ENCODE assay signal across 8 cellular contexts in the genomic region with DNA sequence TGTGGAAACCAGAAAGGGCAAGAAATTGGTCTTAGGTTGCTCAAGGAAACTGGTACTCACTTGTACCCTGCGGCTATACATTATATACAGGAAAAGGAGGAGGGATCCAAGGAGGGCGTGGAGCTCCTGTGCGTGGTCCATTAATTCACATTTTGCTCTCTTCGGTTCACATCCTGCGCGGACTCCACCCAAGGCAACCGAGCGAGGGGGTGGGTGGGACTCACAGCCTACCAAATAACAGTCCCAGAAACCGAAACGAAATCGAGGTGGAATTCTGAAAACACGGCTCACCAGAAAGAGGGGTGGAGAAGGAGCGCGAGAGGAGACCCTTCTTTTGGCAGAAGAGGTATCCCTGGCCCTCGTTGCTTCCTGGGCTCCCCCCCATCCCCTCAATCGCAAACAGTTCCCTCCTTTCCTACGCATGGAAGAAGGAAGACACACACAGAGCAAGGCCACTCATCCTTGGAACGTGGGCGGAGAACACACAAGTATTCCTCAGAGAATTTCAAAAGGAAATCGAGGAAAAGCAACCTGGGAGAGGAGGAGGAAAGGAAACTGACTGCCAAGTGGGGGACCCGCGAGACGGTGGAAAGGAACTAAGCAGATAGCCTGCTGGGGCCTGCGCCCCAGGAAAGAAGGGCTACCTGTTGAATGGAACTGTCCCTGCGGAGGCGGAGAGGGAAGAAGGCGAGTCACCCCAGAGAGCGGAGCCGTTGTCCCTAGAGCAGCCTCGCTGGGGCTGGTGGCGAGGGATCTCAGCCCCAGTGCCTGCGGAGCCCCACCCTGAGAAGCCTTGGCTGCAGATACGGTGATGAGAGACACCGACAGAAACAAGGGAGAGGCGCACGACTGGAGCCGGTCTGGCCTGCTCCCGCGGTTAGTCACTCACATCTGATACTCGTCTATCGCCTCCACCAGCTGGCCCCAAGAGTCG. TPM values are rescaled to one million over a fixed set of nuclear protein-coding genes. Genes with fewer than 3 reads are reported as not detected.
DNase-seq lines count a peak whose midpoint lies in the region; ATAC-seq and TF ChIP-seq lines count a peak whose summit lies in the region.

No MANE protein-coding gene starts in this region.

- H3K27me3 Mint-ChIP-seq in Calu3 (ENCODE audit: unreplicated experiment) (no peaks in the 10 kb centered on the region), naive B cell (no peaks in the 10 kb centered on the region)
- no peaks in the 10 kb centered on the region for H3K27me3 Mint-ChIP-seq in activated T-cell treated with anti-CD3 and anti-CD28 coated beads, Interleukin-2, amount 50 U/mL, for 4 hours (ENCODE audit: low read depth)
- no peaks in the 10 kb centered on the region for H3K27me3 Mint-ChIP-seq in stimulated activated naive CD8-positive, alpha-beta T cell treated with anti-CD3 and anti-CD28 coated beads, Interleukin-15, Interleukin-2, amounts not matched to agents 100 ng/mL and 50 ng/mL, for 24 hours

- CTCF ChIA-PET in Calu3 (lab: Charles Lee) (no interaction called here), PC-3 (lab: Charles Lee) (no interaction called here)

- H3K9me3 ChIP-seq in PC-3 (ENCODE audit: low read length) = no peaks in the 10 kb centered on the region

- peak overlapping the region; percentile 66 for H3K27ac ChIP-seq in PC-3 (ENCODE audit: low read length)

- H3K4me3 ChIP-seq in PC-3 (ENCODE audit: low read length) = peak overlapping the region; percentile 79

- no peaks in the 10 kb centered on the region for H3K9me2 ChIP-seq in PC-3 (replicated peaks; ENCODE audit: low read length)

- H3K4me1 Mint-ChIP-seq in Calu3 (ENCODE audit: low read depth, unreplicated experiment) = peaks cover 26% of the 10 kb centered on the region
- peaks cover 52% of the 10 kb centered on the region for H3K4me1 Mint-ChIP-seq in activated T-cell treated with anti-CD3 and anti-CD28 coated beads, Interleukin-2, amount 50 U/mL, for 4 hours (ENCODE audit: low read depth)
- H3K4me1 Mint-ChIP-seq in naive B cell = peaks cover 33 to 65% (median 44%) of the 10 kb centered on the region in 3 donors
- H3K4me1 Mint-ChIP-seq in stimulated activated naive CD8-positive, alpha-beta T cell treated with anti-CD3 and anti-CD28 coated beads, Interleukin-15, Interleukin-2, amounts not matched to agents 100 ng/mL and 50 ng/mL, for 24 hours (ENCODE audit: low read depth) = peaks cover 61% of the 10 kb centered on the region

- 0 out of 2 replicates have a peak, but pooled peaks cover 7% of the 10 kb centered on the region for H4K20me1 ChIP-seq in PC-3 (ENCODE audit: low read length)

- H3F3A ChIP-seq in PC-3 (ENCODE audit: low read length, unreplicated experiment) = peaks cover 5% of the 10 kb centered on the region

- peak overlapping the region; percentile 73 for H3K9ac ChIP-seq in PC-3 (ENCODE audit: low read length)

- H3K27ac Mint-ChIP-seq in Calu3 (ENCODE audit: unreplicated experiment) (peak overlapping the region; percentile 81), naive B cell (peak overlapping the region; percentile 86 to 100 (median 96))
- H3K27ac Mint-ChIP-seq in stimulated activated naive CD8-positive, alpha-beta T cell treated with anti-CD3 and anti-CD28 coated beads, Interleukin-15, Interleukin-2, amounts not matched to agents 100 ng/mL and 50 ng/mL, for 24 hours = peak overlapping the region; percentile 93

- H3K4me3 Mint-ChIP-seq in Calu3 (ENCODE audit: low read depth, unreplicated experiment) (peak overlapping the region; percentile 93), naive B cell (peak overlapping the region; percentile 96 to 100 (median 98))
- peak overlapping the region; percentile 100 for H3K4me3 Mint-ChIP-seq in activated T-cell treated with anti-CD3 and anti-CD28 coated beads, Interleukin-2, amount 50 U/mL, for 4 hours
- peak overlapping the region; percentile 96 for H3K4me3 Mint-ChIP-seq in stimulated activated naive CD8-positive, alpha-beta T cell treated with anti-CD3 and anti-CD28 coated beads, Interleukin-15, Interleukin-2, amounts not matched to agents 100 ng/mL and 50 ng/mL, for 24 hours

- peak overlapping the region; percentile 86 for H2AFZ ChIP-seq in PC-3 (ENCODE audit: low read length)

- ATAC-seq in GM21381 (IDR thresholded peaks at IDR 0.05; ENCODE audit: unreplicated experiment) = peak; percentile 33
- ATAC-seq in PC-3 = peak; percentile 55
- ATAC-seq in activated T-cell treated with anti-CD3 and anti-CD28 coated beads, Interleukin-2, amount 50 U/mL, for 4 hours = peak; percentile 41 to 48
- peak; percentile 90 for ATAC-seq in esophagus mucosa
- peak; percentile 16 to 24 for ATAC-seq in naive B cell (ENCODE audit: low read depth in 2 of 2)

- H3K36me3 ChIP-seq in PC-3 (ENCODE audit: low read depth, low read length) = peaks cover 4% of the 10 kb centered on the region; the same call in 1 of the 2 replicates

- peak; percentile 60 for DNase-seq in Calu3
- peak; percentile 62 for DNase-seq in HS-5 (ENCODE audit: low read depth)
- DNase-seq in PC-3 = peak; percentile 94
- peak; percentile 55 for DNase-seq in activated T-cell treated with anti-CD3 and anti-CD28 coated beads, Interleukin-2, amount 50 U/mL, for 4 hours
- peak; percentile 52 for DNase-seq in naive B cell

- peak overlapping the region; percentile 95 for H3K4me2 ChIP-seq in PC-3 (ENCODE audit: low read length)

- peaks cover 71% of the 10 kb centered on the region for H3K79me2 ChIP-seq in PC-3 (ENCODE audit: low read length)

- H3K36me3 Mint-ChIP-seq in Calu3 (ENCODE audit: insufficient read depth, unreplicated experiment) = peaks cover 44% of the 10 kb centered on the region
- peaks cover 8% of the 10 kb centered on the region for H3K36me3 Mint-ChIP-seq in activated T-cell treated with anti-CD3 and anti-CD28 coated beads, Interleukin-2, amount 50 U/mL, for 4 hours (ENCODE audit: insufficient read depth)
- peaks cover 16 to 19% of the 10 kb centered on the region in 2 donors for H3K36me3 Mint-ChIP-seq in naive B cell
- H3K36me3 Mint-ChIP-seq in stimulated activated naive CD8-positive, alpha-beta T cell treated with anti-CD3 and anti-CD28 coated beads, Interleukin-15, Interleukin-2, amounts not matched to agents 100 ng/mL and 50 ng/mL, for 24 hours (ENCODE audit: low read depth) = peaks cover 42% of the 10 kb centered on the region

- POLR2A ChIA-PET in PC-3 (lab: Charles Lee; ENCODE audit: unreplicated experiment) = interaction anchor here (0.5 to 0.8 kb wide), 3 partner anchors 41 to 247 kb away, joined by 4 to 7 read pairs (median 5); no protein-coding TSS in a partner anchor

- no peaks in the 10 kb centered on the region for H3K27me3 ChIP-seq in PC-3 (ENCODE audit: low read length)

- H3K9me3 Mint-ChIP-seq in Calu3 (ENCODE audit: low read depth, unreplicated experiment) (no peaks in the 10 kb centered on the region), naive B cell (no peaks in the 10 kb centered on the region)
- H3K9me3 Mint-ChIP-seq in activated T-cell treated with anti-CD3 and anti-CD28 coated beads, Interleukin-2, amount 50 U/mL, for 4 hours = no peaks in the 10 kb centered on the region
- no peaks in the 10 kb centered on the region for H3K9me3 Mint-ChIP-seq in stimulated activated naive CD8-positive, alpha-beta T cell treated with anti-CD3 and anti-CD28 coated beads, Interleukin-15, Interleukin-2, amounts not matched to agents 100 ng/mL and 50 ng/mL, for 24 hours

- intact Hi-C loops in Calu3 (cut with micrococcal nuclease; ENCODE audit: unreplicated experiment) = loop anchor here (10.0 kb wide), 1 partner anchor 247 kb away; no protein-coding TSS in a partner anchor
- intact Hi-C loops in PC-3 (cut with micrococcal nuclease) = loop anchor here (2.0 to 5.0 kb wide), 3 partner anchors 69 to 1924 kb away; a partner anchor contains a TSS

- TF ChIP-seq CTCF in Calu3 (IDR thresholded peaks at IDR 0.05; ENCODE audit: unreplicated experiment) = no peak
- no peak for TF ChIP-seq CTCF in PC-3 (conservative IDR thresholded peaks at IDR 0.05; ENCODE audit: low read depth, low read length)

- BruUV-seq in Calu3 (replicated peaks; lab: Mats Ljungman, UMichigan) = TSS peak; percentile 63
- BruUV-seq in PC-3 (replicated peaks; lab: Mats Ljungman, UMichigan) = TSS peak; percentile 49

- H3K4me1 ChIP-seq in PC-3 (ENCODE audit: insufficient read depth, low read length) = peaks cover 19% of the 10 kb centered on the region

RNA-seq across cellular contexts. Expression of a gene that starts 0.7 kb away (rescaled TPM):
- 41.2 and 46.2 TPM in 2 replicates for total RNA-seq in Calu3 (2022)
- total RNA-seq in PC-3 (2014; rRNA removed) = 38.0 and 41.4 TPM in 2 replicates
- total RNA-seq in activated T-cell treated with anti-CD3 and anti-CD28 coated beads, Interleukin-2, amount 50 U/mL, for 4 hours = 10 to 100 TPM; 28.8 to 34.4 (median 30.1) TPM
- total RNA-seq in esophagus mucosa = 29.2 TPM
- polyA plus RNA-seq in naive B cell (ENCODE audit: low read depth in 6 of 6) = 100 to 1,000 TPM in 2 of 6 donors, 10 to 100 TPM in 4; 78.6 to 104 (median 82.1) TPM

RNA-seq across cellular contexts. Expression of a gene that starts 0.8 kb away (rescaled TPM):
- total RNA-seq in Calu3 (2022) = 56.8 and 68.8 TPM in 2 replicates
- 60.7 and 68.4 TPM in 2 replicates for total RNA-seq in PC-3 (2014; rRNA removed)
- 10 to 100 TPM; 30.2 to 32.7 (median 30.4) TPM for total RNA-seq in activated T-cell treated with anti-CD3 and anti-CD28 coated beads, Interleukin-2, amount 50 U/mL, for 4 hours
- total RNA-seq in esophagus mucosa = 41.4 TPM
- 10 to 100 TPM; 12.1 to 19.0 (median 14.7) TPM for polyA plus RNA-seq in naive B cell (ENCODE audit: low read depth in 6 of 6)

RNA-seq across cellular contexts. Expression of a gene that starts 25.4 kb away (rescaled TPM):
- total RNA-seq in Calu3 (2022) (0.59 TPM in 1 of 2 replicates, not detected in the other), PC-3 (2014; rRNA removed) (not detected in 2 replicates), esophagus mucosa (0.64 TPM)
- total RNA-seq in activated T-cell treated with anti-CD3 and anti-CD28 coated beads, Interleukin-2, amount 50 U/mL, for 4 hours = not detected
- polyA plus RNA-seq in naive B cell (ENCODE audit: low read depth in 6 of 6) = 100 to 1,000 TPM in 2 of 6 donors, 10 to 100 TPM in 4; 38.4 to 120 (median 66.8) TPM

Comparison
In these comparisons a context has a peak if more than half of its experiments do, and no peak if none do; other contexts are left out.
1. Peak in every context shown above with its lines: DNase-seq, ATAC-seq, H3K4me3 ChIP-seq and H3K27ac ChIP-seq.
2. ATAC-seq: peak in every context shown above with its lines; median percentile 90 in esophagus mucosa; 55 in PC-3; 44 in activated T-cell treated with anti-CD3 and anti-CD28 coated beads, Interleukin-2, amount 50 U/mL, for 4 hours; 33 in GM21381; 20 in naive B cell.